ENCODE assay signal across 1 cellular context in genomic region chr18:3283253-3283863, GRCh38.
TF ChIP-seq lines count a peak whose summit lies in the region.

No MANE protein-coding gene starts in this region.

TF ChIP-seq in GM23338, 12 proteins besides CTCF, POLR2A, EP300 and RAD21 (continued from another document):
- TF ChIP-seq ZNF462 (CRISPR knock-in tag; IDR thresholded peaks at IDR 0.05) (no peak), ETS1 (IDR thresholded peaks at IDR 0.05) (no peak), POLR2AphosphoS5 (IDR thresholded peaks at IDR 0.05; ENCODE audit: low read depth) (no peak), JUNB (IDR thresholded peaks at IDR 0.05; ENCODE audit: unreplicated experiment) (no peak), EZH2phosphoT487 (IDR thresholded peaks at IDR 0.05; ENCODE audit: unreplicated experiment) (no peak), NANOG (IDR thresholded peaks at IDR 0.05; ENCODE audit: borderline replicate concordance) (no peak), ZNF114 (CRISPR knock-in tag; IDR thresholded peaks at IDR 0.05) (no peak), REST (IDR thresholded peaks at IDR 0.05; ENCODE audit: unreplicated experiment) (no peak), EZH2 (IDR thresholded peaks at IDR 0.05; ENCODE audit: low read depth, unreplicated experiment) (no peak)
